Comparison of ENCODE assay signal across 8 cellular contexts in genomic region chr1:54542962-54543539, GRCh38. TPM values are rescaled to one million over a fixed set of nuclear protein-coding genes. Genes with fewer than 3 reads are reported as not detected.
DNase-seq lines count a peak whose midpoint lies in the region; ATAC-seq and TF ChIP-seq lines count a peak whose summit lies in the region.

No MANE protein-coding gene starts in this region.

- H2AFZ ChIP-seq in PC-9 (peak overlapping the region; percentile 92; the same call in 1 of the 2 replicates), neuronal stem cell (ENCODE audit: low read length) (peak overlapping the region; percentile 88)

- peaks cover 4% of the 10 kb centered on the region for H3K36me3 Mint-ChIP-seq in effector memory CD8-positive, alpha-beta T cell (ENCODE audit: insufficient read depth)

- no peak overlapping the region for H3K4ac ChIP-seq in neuronal stem cell (ENCODE audit: low read length)

- no peaks in the 10 kb centered on the region for H3K27me3 ChIP-seq in PC-9 (ENCODE audit: insufficient read depth, low read depth)
- H3K27me3 ChIP-seq in neuronal stem cell (ENCODE audit: control insufficient read depth in 3 of 3, insufficient read depth in 3 of 3, low read depth in 1 of 3, low read length in 3 of 3): peaks cover 0 to 36% (median 3%) of the 10 kb centered on the region in 3 experiments

- H2AK5ac ChIP-seq in neuronal stem cell (ENCODE audit: low read depth, low read length): no peak overlapping the region

- DNase-seq in EL (peak; percentile 61), PC-9 (no peak), neuronal stem cell (ENCODE audit: low spot score) (no peak), dedifferentiated amniotic fluid mesenchymal stem cell (ENCODE audit: extremely low spot score) (no peak), NCI-H1694 treated with DMSO at 0.1 percent for 48 hours (lab: John Stamatoyannopoulos, UW) (no peak)
- no peak for DNase-seq in effector memory CD8-positive, alpha-beta T cell

- peak overlapping the region; percentile 93 for H2BK120ac ChIP-seq in neuronal stem cell (ENCODE audit: low read depth, low read length)

- no peak for ATAC-seq in effector memory CD8-positive, alpha-beta T cell (replicated peaks)
- ATAC-seq in HG02763 (IDR thresholded peaks at IDR 0.05; ENCODE audit: unreplicated experiment) (no peak), GM18909 (IDR thresholded peaks at IDR 0.05; ENCODE audit: poor library complexity, unreplicated experiment) (no peak)

- no peak overlapping the region for H4K8ac ChIP-seq in neuronal stem cell (ENCODE audit: low read depth, low read length)

- H3K36me3 ChIP-seq in PC-9 (ENCODE audit: low read depth): no peaks in the 10 kb centered on the region
- no peaks in the 10 kb centered on the region for H3K36me3 ChIP-seq in neuronal stem cell (replicated peaks in 1 of 2; ENCODE audit: control insufficient read depth in 2 of 2, insufficient read depth in 2 of 2, low read length in 2 of 2)

- no peaks in the 10 kb centered on the region for H3K9me2 ChIP-seq in PC-9 (ENCODE audit: insufficient read depth)

- POLR2A ChIA-PET in PC-9 (lab: Charles Lee; ENCODE audit: unreplicated experiment): interaction anchor here (0.7 kb wide), 1 partner anchor 13 kb away, joined by 3 read pairs; no protein-coding TSS in a partner anchor

- peak overlapping the region; percentile 14 for H2BK12ac ChIP-seq in neuronal stem cell (ENCODE audit: low read length)

- H2BK15ac ChIP-seq in neuronal stem cell (ENCODE audit: low read length): peak overlapping the region; percentile 57

- CTCF ChIA-PET in PC-9 (lab: Charles Lee): no interaction called here

- H3K4me3 Mint-ChIP-seq in effector memory CD8-positive, alpha-beta T cell: peak overlapping the region; percentile 78 to 83

- peak overlapping the region; percentile 47 for H3K23ac ChIP-seq in neuronal stem cell (ENCODE audit: low read depth, low read length, poor library complexity)

- no peaks in the 10 kb centered on the region for H4K20me1 ChIP-seq in PC-9 (ENCODE audit: insufficient read depth)

- no peaks in the 10 kb centered on the region for H3K79me2 ChIP-seq in PC-9 (ENCODE audit: low read depth)

- H3F3A ChIP-seq in PC-9 (ENCODE audit: insufficient read depth, low read depth): peaks cover 25% of the 10 kb centered on the region

- peak overlapping the region; percentile 99 for H3K18ac ChIP-seq in neuronal stem cell (ENCODE audit: low read length)

- peak overlapping the region; percentile 91 for H3K9ac ChIP-seq in neuronal stem cell (ENCODE audit: low read depth, low read length, poor library complexity)

- H3K4me3 ChIP-seq in PC-9: peak overlapping the region; percentile 62; the same call in 1 of the 2 replicates
- H3K4me3 ChIP-seq in neuronal stem cell (ENCODE audit: low read length in 2 of 2): peak overlapping the region; percentile 28 to 80

- H3K9me3 Mint-ChIP-seq in effector memory CD8-positive, alpha-beta T cell: no peaks in the 10 kb centered on the region

- H3K27ac ChIP-seq in PC-9 (no peak overlapping the region), neuronal stem cell (replicated peaks; ENCODE audit: low read length) (no peak overlapping the region)

- H2BK5ac ChIP-seq in neuronal stem cell (ENCODE audit: low read length): no peak overlapping the region

- no peaks in the 10 kb centered on the region for H3K27me3 Mint-ChIP-seq in effector memory CD8-positive, alpha-beta T cell

- H3K4me1 ChIP-seq in PC-9 (replicated peaks; ENCODE audit: insufficient read depth): peaks cover 6% of the 10 kb centered on the region; the same call in 1 of the 2 replicates
- H3K4me1 ChIP-seq in neuronal stem cell (ENCODE audit: control insufficient read depth in 2 of 2, insufficient read depth in 1 of 2, low read depth in 1 of 2, low read length in 2 of 2): peaks cover 13 to 18% of the 10 kb centered on the region in 2 donors

- WGBS in neuronal stem cell (ENCODE audit: extremely low coverage in 2 of 2, insufficient read length in 2 of 2, insufficient replicate concordance in 1 of 2), 2 donors: no CpG with 5 or more reads among the region's 12 CpGs

- H3K4me1 Mint-ChIP-seq in effector memory CD8-positive, alpha-beta T cell (ENCODE audit: low read depth in 2 of 2): peaks cover 10 to 12% of the 10 kb centered on the region in 2 donors

- H3K14ac ChIP-seq in neuronal stem cell (ENCODE audit: low read length): no peak overlapping the region

- H3K9me3 ChIP-seq in PC-9 (ENCODE audit: insufficient read depth, low read depth): no peaks in the 10 kb centered on the region
- H3K9me3 ChIP-seq in neuronal stem cell (replicated peaks in 1 of 2; ENCODE audit: control insufficient read depth in 2 of 2, insufficient read depth in 1 of 2, low read depth in 1 of 2, low read length in 2 of 2): no peaks in the 10 kb centered on the region

- no peaks in the 10 kb centered on the region for H3K79me1 ChIP-seq in neuronal stem cell (ENCODE audit: low read depth, low read length)

- peak overlapping the region; percentile 0 to 71 for H3K27ac Mint-ChIP-seq in effector memory CD8-positive, alpha-beta T cell

- intact Hi-C loops in PC-9 (cut with micrococcal nuclease; ENCODE audit: unreplicated experiment): loop anchor here (1.0 to 5.0 kb wide), 4 partner anchors 21 to 264 kb away; a partner anchor contains a TSS

- no peak for TF ChIP-seq CTCF in PC-9 (conservative IDR thresholded peaks at IDR 0.05)

- H3K4me2 ChIP-seq in PC-9 (peak overlapping the region; percentile 91), neuronal stem cell (ENCODE audit: insufficient read depth, low read length, poor library complexity, severe bottlenecking) (peak overlapping the region; percentile 73)

- BruUV-seq in PC-9 (replicated peaks; lab: Mats Ljungman, UMichigan): TSS peak; percentile 92

- H4K91ac ChIP-seq in neuronal stem cell (ENCODE audit: low read depth, low read length, poor library complexity): peak overlapping the region; percentile 11

RNA-seq across cellular contexts. Expression of gene ACOT11, which starts 5.0 kb away (rescaled TPM):
- total RNA-seq in PC-9 (2021): 24.9 and 25.7 TPM in 2 replicates
- polyA plus RNA-seq in neuronal stem cell (2013, experiment 1 of 2): 0.82 TPM
- polyA plus RNA-seq in neuronal stem cell (2013, experiment 2 of 2): 0.90 TPM
